8 cellular contexts compared by ENCODE assay signal in the genomic region with DNA sequence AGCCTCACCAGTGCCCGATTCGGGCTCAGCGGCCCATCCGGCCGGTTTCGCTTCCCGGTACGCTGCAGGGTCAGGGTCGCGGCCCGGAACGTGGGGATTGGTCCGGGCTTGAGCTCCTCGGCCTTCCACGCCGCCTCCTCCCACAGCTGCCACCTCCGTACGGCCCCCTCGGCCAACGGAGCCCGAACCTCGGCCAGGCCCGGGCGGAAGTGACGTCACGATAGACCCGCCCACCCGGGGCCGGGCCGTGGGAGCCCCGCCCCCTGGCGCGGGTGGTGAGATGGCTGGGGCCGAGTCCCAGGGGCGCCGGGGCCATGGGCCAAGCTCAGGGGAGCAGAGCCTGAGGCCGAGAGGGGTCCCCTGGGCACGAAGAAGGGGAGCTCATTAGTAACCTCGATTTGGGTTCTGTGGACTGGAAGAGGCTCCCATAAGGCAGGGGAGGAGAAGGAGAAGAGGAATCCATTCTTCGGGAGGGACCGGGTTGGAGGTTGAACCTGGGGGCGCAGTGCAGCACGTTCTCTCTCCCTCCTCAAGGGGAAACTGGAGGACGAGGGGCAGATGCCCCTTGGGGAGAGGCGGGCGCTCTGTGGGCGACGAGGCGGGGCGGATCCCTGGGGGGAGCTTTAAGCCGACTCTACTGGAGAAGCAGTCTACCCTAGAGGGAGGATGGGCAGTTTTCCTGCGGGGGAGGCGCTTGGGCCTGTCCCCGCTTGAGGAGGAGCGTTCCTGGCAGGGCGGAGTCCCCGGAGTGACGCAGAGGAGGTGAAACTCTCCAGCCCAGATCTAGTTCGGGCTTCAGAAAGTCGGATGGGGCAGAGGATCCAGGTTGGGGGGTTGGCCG. TPM values are rescaled to one million over a fixed set of nuclear protein-coding genes. Genes with fewer than 3 reads are reported as not detected.
A peak's percentile ranks its signal among the peaks of the same experiment; 100 is the strongest.
DNase-seq lines count a peak whose midpoint lies in the region; ATAC-seq and TF ChIP-seq lines count a peak whose summit lies in the region.

A gene with protein sequence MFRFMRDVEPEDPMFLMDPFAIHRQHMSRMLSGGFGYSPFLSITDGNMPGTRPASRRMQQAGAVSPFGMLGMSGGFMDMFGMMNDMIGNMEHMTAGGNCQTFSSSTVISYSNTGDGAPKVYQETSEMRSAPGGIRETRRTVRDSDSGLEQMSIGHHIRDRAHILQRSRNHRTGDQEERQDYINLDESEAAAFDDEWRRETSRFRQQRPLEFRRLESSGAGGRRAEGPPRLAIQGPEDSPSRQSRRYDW (minus strand): TSS at position 211 of the 841 bp plus-strand sequence. CDS start 807 bp downstream, outside the sequence.

- H3K9me3 ChIP-seq in heart right ventricle (no peaks in the 10 kb centered on the region), upper lobe of right lung (no peaks in the 10 kb centered on the region)

- 0 to 1% methylated on average over 61 of the region's 61 CpGs for WGBS in heart right ventricle, 2 donors

- ATAC-seq in HG02870 (IDR thresholded peaks at IDR 0.05; ENCODE audit: unreplicated experiment) (peak; percentile 86), heart right ventricle (peak; percentile 94 to 98 (median 97)), upper lobe of right lung (peak; percentile 95)

- intact Hi-C loops in T-helper 1 cell treated with Interleukin-12 subunit alpha and Interleukin-12 subunit beta and Interleukin-4 antibody, amounts not matched to agents 30 ng/mL and 1 ng/mL, for 36 hours (cut with micrococcal nuclease) = loop anchor here (1.0 kb wide), 13 partner anchors 11 to 146 kb away; a partner anchor contains a TSS
- intact Hi-C loops in heart right ventricle (cut with DNase I) (loop anchor here in 9 of 10 donors (1.0 to 10.0 kb wide), 13 partner anchors 11 to 99 kb away; a partner anchor contains a TSS), posterior vena cava (cut with DNase I) (loop anchor here in 1 of 2 donors (2.0 kb wide), 1 partner anchor 26 kb away; no protein-coding TSS in a partner anchor), upper lobe of right lung (cut with DNase I) (no loop called here)

- H3K27me3 ChIP-seq in heart right ventricle (no peaks in the 10 kb centered on the region), upper lobe of right lung (no peaks in the 10 kb centered on the region)

- H3K36me3 ChIP-seq in heart right ventricle = peaks cover 0 to 39% (median 38%) of the 10 kb centered on the region in 9 donors
- H3K36me3 ChIP-seq in upper lobe of right lung = peaks cover 39% of the 10 kb centered on the region

- peak; percentile 99 for DNase-seq in GM13976 (ENCODE audit: low spot score)
- peak; percentile 99 for DNase-seq in NCI-H146 treated with DMSO at 0.1 percent for 48 hours (lab: John Stamatoyannopoulos, UW; ENCODE audit: unreplicated experiment)
- peak; percentile 99 for DNase-seq in amniotic epithelial cell (ENCODE audit: low read depth)
- DNase-seq in heart right ventricle = peak; percentile 98 to 99
- peak; percentile 99 for DNase-seq in posterior vena cava (ENCODE audit: low spot score)
- peak; percentile 99 for DNase-seq in upper lobe of right lung

- in situ Hi-C loops in GM13976 (cut with MboI; ENCODE audit: low sequenced_read_pairs, unreplicated experiment) = loop anchor here (10.0 kb wide), 1 partner anchor 72 kb away; a partner anchor contains a TSS

- H3K4me3 ChIP-seq in heart right ventricle (peak within 1 kb of the TSS; percentile 83 to 99 (median 90)), upper lobe of right lung (peak within 1 kb of the TSS; percentile 92)

- H3K27ac ChIP-seq in heart right ventricle (peak within 1 kb of the TSS; percentile 93 to 99 (median 98)), upper lobe of right lung (peak within 1 kb of the TSS; percentile 93)

- TF ChIP-seq CTCF in GM13976 (IDR thresholded peaks at IDR 0.05; ENCODE audit: borderline replicate concordance, control extremely low read depth, extremely low read depth, insufficient read depth, missing control alignments) (peak; percentile 90), heart right ventricle (IDR thresholded peaks at IDR 0.05) (peak in 4 of 9 donors; percentile 93 to 99 (median 98)), upper lobe of right lung (IDR thresholded peaks at IDR 0.05) (no peak)

- peaks cover 9 to 31% (median 20%) of the 10 kb centered on the region in 9 donors for H3K4me1 ChIP-seq in heart right ventricle
- H3K4me1 ChIP-seq in upper lobe of right lung = peaks cover 14% of the 10 kb centered on the region

RNA-seq across cellular contexts. Expression of the gene that starts here (rescaled TPM):
- 116 and 124 TPM in 2 replicates for total RNA-seq in T-helper 1 cell treated with Interleukin-12 subunit alpha and Interleukin-12 subunit beta and Interleukin-4 antibody, amounts not matched to agents 30 ng/mL and 1 ng/mL, for 36 hours
- 100 to 1,000 TPM; 135 to 182 (median 148) TPM for total RNA-seq in heart right ventricle
- 100 to 1,000 TPM; 108 to 197 TPM for polyA plus RNA-seq in heart right ventricle
- total RNA-seq in posterior vena cava = 100 to 1,000 TPM; 106 to 145 TPM
- 118 TPM for total RNA-seq in upper lobe of right lung

Comparison
In these comparisons a context has a peak if more than half of its experiments do, and no peak if none do; other contexts are left out.
1. Peak in every context shown above with its lines: DNase-seq, ATAC-seq, H3K4me3 ChIP-seq and H3K27ac ChIP-seq.